ENCODE assay signal across 1 cellular context in the genomic region with DNA sequence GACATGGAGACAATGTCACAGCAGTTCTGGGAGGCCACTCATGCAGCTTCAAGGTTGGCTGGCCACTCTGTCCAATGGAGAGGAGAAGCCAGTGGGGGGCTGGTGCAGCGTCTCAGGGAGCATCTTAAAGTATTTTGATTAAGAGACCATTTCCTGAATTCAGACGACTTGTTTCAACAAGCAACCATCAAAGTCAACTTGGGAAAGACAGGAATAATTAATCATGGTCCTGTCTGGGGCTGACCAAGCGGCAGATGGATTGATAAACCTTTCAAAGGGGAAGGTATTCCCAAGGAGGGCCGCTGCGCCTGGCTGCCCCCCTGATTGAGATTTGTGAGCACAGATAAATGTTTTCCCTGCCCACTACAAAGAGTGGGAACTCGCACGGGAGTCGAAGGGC.
TF ChIP-seq lines count a peak whose summit lies in the region.

No MANE protein-coding gene starts in this region.

TF ChIP-seq in HepG2, 621 proteins besides CTCF, POLR2A, EP300 and RAD21:
- TF ChIP-seq PHF21A (CRISPR knock-in tag; IDR thresholded peaks at IDR 0.05) (no peak), ISX (CRISPR knock-in tag; conservative IDR thresholded peaks at IDR 0.05) (0 out of 2 replicates have a peak, but pooled peaks have one; percentile 13)
